32 cellular contexts compared by ENCODE assay signal in the genomic region with DNA sequence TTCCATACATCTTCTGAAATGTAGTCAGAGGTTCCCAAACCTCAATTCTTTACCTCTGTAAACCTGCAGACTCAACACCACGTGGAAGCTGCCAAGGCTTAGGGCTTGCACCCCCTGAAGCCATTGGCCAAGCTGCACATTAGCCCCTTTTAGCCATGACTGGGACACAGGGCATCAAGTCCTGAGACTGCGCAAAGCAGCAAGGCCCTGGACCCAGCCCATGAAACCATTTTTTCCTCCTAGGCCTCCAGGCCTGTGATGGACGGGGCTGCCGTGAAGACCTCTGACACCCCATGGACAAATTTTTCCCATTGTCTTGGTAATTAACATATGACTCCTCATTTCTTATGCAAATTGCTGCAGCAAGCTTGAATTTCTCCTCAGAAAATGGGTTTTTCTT.
DNase-seq lines count a peak whose midpoint lies in the region; ATAC-seq, FAIRE-seq and TF ChIP-seq lines count a peak whose summit lies in the region.
"Had no signal": no experiment of that assay in that cellular context is flagged by ENCODE, and none has a peak within 500 bp of the region (broad histone marks: within the 10 kb centered on the region; RNA-seq: fewer than 3 reads in every experiment).

No MANE protein-coding gene starts in this region.

- TF ChIP-seq RAD21 in A549 (conservative IDR thresholded peaks at IDR 0.05 in 1 of 2, IDR thresholded peaks at IDR 0.05 in 1 of 2): no peak
- TF ChIP-seq RAD21 in K562 (CRISPR knock-in tag; conservative IDR thresholded peaks at IDR 0.05 in 1 of 2, IDR thresholded peaks at IDR 0.05 in 1 of 2): no peak

- H3K4me3 ChIP-seq in A549 (no peak overlapping the region), HEK293 (ENCODE audit: low read depth, low read length) (no peak overlapping the region), K562 (no peak overlapping the region)
- H3K4me3 ChIP-seq: BLaER1; BLaER1 treated with 17β-estradiol and CSF1 and Interleukin-3, amounts not matched to agents 10 nM and 100 nM had no signal

- no peaks in the 10 kb centered on the region for H4K20me1 ChIP-seq in K562 (replicated peaks; ENCODE audit: control insufficient read depth, insufficient read depth, low read length)
- H4K20me1 ChIP-seq: BLaER1; BLaER1 treated with 17β-estradiol and CSF1 and Interleukin-3, amounts not matched to agents 10 nM and 100 nM had no signal

- H3K79me2 ChIP-seq in K562 (ENCODE audit: control insufficient read depth, insufficient read depth, low read length): no peaks in the 10 kb centered on the region

- H3K27me3 ChIP-seq in K562 (ENCODE audit: control insufficient read depth in 2 of 2, insufficient read depth in 2 of 2, low read length in 2 of 2): no peaks in the 10 kb centered on the region
- H3K27me3 ChIP-seq: BE2C; BLaER1; BLaER1 treated with 17β-estradiol and CSF1 and Interleukin-3, amounts not matched to agents 10 nM and 100 nM had no signal

- TF ChIP-seq CTCF in A549 (IDR thresholded peaks at IDR 0.05): no peak
- TF ChIP-seq CTCF in HEK293 (tag by site-specific recombination; IDR thresholded peaks at IDR 0.05): no peak
- no peak for TF ChIP-seq CTCF in K562 (IDR thresholded peaks at IDR 0.05 in 2 of 3, conservative IDR thresholded peaks at IDR 0.05 in 1 of 3; ENCODE audit: insufficient read depth in 2 of 3, low read depth in 1 of 3, low read length in 3 of 3)

- intact Hi-C loops in K562 (cut with micrococcal nuclease): no loop called here

- no TSS peak for BruUV-seq in K562 (replicated peaks; lab: Mats Ljungman, UMichigan)

- CTCF ChIA-PET in A549 (lab: Yijun Ruan, JAX): no interaction called here
- CTCF ChIA-PET in HEK293 (lab: Yijun Ruan, JAX): no interaction called here
- CTCF ChIA-PET in K562 (lab: Yijun Ruan, JAX; ENCODE audit: low intra/inter-chr PET ratio): no interaction called here

- no peak for FAIRE-seq in A549 (lab: Jason Lieb, UNC)
- no peak for FAIRE-seq in K562 (lab: Jason Lieb, UNC)
- FAIRE-seq: A204.1, D721Med had no signal

- no peak overlapping the region for H3K9ac ChIP-seq in K562 (ENCODE audit: insufficient read depth in 1 of 2, low read depth in 2 of 2, low read length in 2 of 2)
- H3K9ac ChIP-seq: BLaER1; BLaER1 treated with 17β-estradiol and CSF1 and Interleukin-3, amounts not matched to agents 10 nM and 100 nM had no signal

- POLR2A ChIA-PET in A549 (lab: Yijun Ruan, JAX) (no interaction called here), HEK293 (lab: Yijun Ruan, JAX) (no interaction called here), K562 (lab: Yijun Ruan, JAX) (no interaction called here)

- no peak for TF ChIP-seq EP300 in A549 (IDR thresholded peaks at IDR 0.05)
- TF ChIP-seq EP300 in K562 (IDR thresholded peaks at IDR 0.05; ENCODE audit: low read length): no peak

- WGBS in A549 (ENCODE audit: missing lambda C conversion rate): 28% methylated on average over 4 of the region's 4 CpGs
- 0% methylated on average over 4 of the region's 4 CpGs for WGBS in K562 (ENCODE audit: insufficient coverage, low coverage, missing lambda C conversion rate)

- H3K4me2 ChIP-seq in A549: no peak overlapping the region
- H3K4me2 ChIP-seq in K562 (ENCODE audit: insufficient read depth, low read length): no peak overlapping the region
- H3K4me2 ChIP-seq: BLaER1; BLaER1 treated with 17β-estradiol and CSF1 and Interleukin-3, amounts not matched to agents 10 nM and 100 nM had no signal

- no peak overlapping the region for H3K27ac ChIP-seq in A549
- H3K27ac ChIP-seq in HEK293 (ENCODE audit: extremely low read depth, low read depth, low read length): no peak overlapping the region
- H3K27ac ChIP-seq in K562 (ENCODE audit: extremely low read depth, low read depth, low read length): no peak overlapping the region
- H3K27ac ChIP-seq: 22Rv1; BLaER1; BLaER1 treated with 17β-estradiol and CSF1 and Interleukin-3, amounts not matched to agents 10 nM and 100 nM; C4-2B had no signal

- TF ChIP-seq POLR2A in A549 (IDR thresholded peaks at IDR 0.05; ENCODE audit: low read length) (no peak), K562 (conservative IDR thresholded peaks at IDR 0.05) (no peak)

- H3K4me1 ChIP-seq in A549 (no peaks in the 10 kb centered on the region), HEK293 (ENCODE audit: control insufficient read depth, insufficient read depth, low read length) (no peaks in the 10 kb centered on the region), K562 (replicated peaks in 1 of 2; ENCODE audit: control insufficient read depth in 2 of 2, insufficient read depth in 2 of 2, low read length in 2 of 2) (no peaks in the 10 kb centered on the region)
- H3K4me1 ChIP-seq: BE2C; BLaER1; BLaER1 treated with 17β-estradiol and CSF1 and Interleukin-3, amounts not matched to agents 10 nM and 100 nM; Caco-2 had no signal

- in situ Hi-C loops in K562 (cut with MboI): no loop called here

- no peaks in the 10 kb centered on the region for H3K9me3 ChIP-seq in A549
- H3K9me3 ChIP-seq in HEK293 (ENCODE audit: control insufficient read depth, insufficient read depth, low read depth, low read length): no peaks in the 10 kb centered on the region
- H3K9me3 ChIP-seq in K562 (replicated peaks; ENCODE audit: control insufficient read depth, insufficient read depth, low read depth, low read length): 0 out of 2 replicates have a peak, but pooled peaks cover 3% of the 10 kb centered on the region
- H3K9me3 ChIP-seq: BE2C, Caco-2 had no signal

- DNase-seq in A549 (ENCODE audit: low read depth in 1 of 2, low spot score in 1 of 2) (no peak), K562 (ENCODE audit: extremely low read depth in 1 of 4, low spot score in 3 of 4) (no peak), NOMO-1 treated with DMSO at 0.1 percent for 48 hours (lab: John Stamatoyannopoulos, UW; ENCODE audit: unreplicated experiment) (no peak), NCI-H524 treated with DMSO at 0.1 percent for 48 hours (lab: John Stamatoyannopoulos, UW) (no peak), amniotic stem cell (lab: John Stamatoyannopoulos, UW) (no peak)
- DNase-seq: 8988T; ACHN; AML-193; BE2C; C1 segment of cervical spinal cord; Caco-2; Calu3; CD4-positive, alpha-beta memory T cell; CD4-positive, alpha-beta T cell; CD4-positive, CD25-positive, alpha-beta regulatory T cell; CD8-positive, alpha-beta memory T cell; CD8-positive, alpha-beta T cell; COR-L47; DMS 273 treated with DMSO at 0.1 percent for 48 hours; DMS153; DMS53; DMS79; DMS79 treated with DMSO at 0.1 percent for 48 hours; DND-41; EL had no signal

- ATAC-seq in A549 (no peak), K562 (no peak)
- ATAC-seq: CD8-positive, alpha-beta T cell had no signal

- H3K36me3 ChIP-seq in HEK293 (ENCODE audit: control insufficient read depth in 2 of 2, insufficient read depth in 1 of 2, low read length in 2 of 2) (no peaks in the 10 kb centered on the region), K562 (ENCODE audit: control insufficient read depth, insufficient read depth, low read length) (no peaks in the 10 kb centered on the region)
- H3K36me3 ChIP-seq: BE2C, BLaER1 had no signal

- H2AFZ ChIP-seq in K562 (ENCODE audit: low read depth, low read length): no peak overlapping the region

- no peaks in the 10 kb centered on the region for H3K9me1 ChIP-seq in K562 (ENCODE audit: control insufficient read depth, insufficient read depth, low read length)

TF ChIP-seq in A549, 52 proteins besides CTCF, POLR2A, EP300 and RAD21 (continues in another document):
- TF ChIP-seq, protein P1, sequence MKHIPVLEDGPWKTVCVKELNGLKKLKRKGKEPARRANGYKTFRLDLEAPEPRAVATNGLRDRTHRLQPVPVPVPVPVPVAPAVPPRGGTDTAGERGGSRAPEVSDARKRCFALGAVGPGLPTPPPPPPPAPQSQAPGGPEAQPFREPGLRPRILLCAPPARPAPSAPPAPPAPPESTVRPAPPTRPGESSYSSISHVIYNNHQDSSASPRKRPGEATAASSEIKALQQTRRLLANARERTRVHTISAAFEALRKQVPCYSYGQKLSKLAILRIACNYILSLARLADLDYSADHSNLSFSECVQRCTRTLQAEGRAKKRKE (CRISPR knock-in tag; IDR thresholded peaks at IDR 0.05; ENCODE audit: low read depth): no peak
- TF ChIP-seq MYC (IDR thresholded peaks at IDR 0.05; ENCODE audit: borderline replicate concordance, low read length) (no peak), ZNF302 (CRISPR knock-in tag; IDR thresholded peaks at IDR 0.05) (no peak)
- TF ChIP-seq, protein P2, sequence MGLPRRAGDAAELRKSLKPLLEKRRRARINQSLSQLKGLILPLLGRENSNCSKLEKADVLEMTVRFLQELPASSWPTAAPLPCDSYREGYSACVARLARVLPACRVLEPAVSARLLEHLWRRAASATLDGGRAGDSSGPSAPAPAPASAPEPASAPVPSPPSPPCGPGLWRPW (IDR thresholded peaks at IDR 0.05): no peak

TF ChIP-seq in HEK293, 187 proteins besides CTCF, POLR2A, EP300 and RAD21:
- TF ChIP-seq SETDB1 (IDR thresholded peaks at IDR 0.05; ENCODE audit: insufficient read length, low read length) (peak; percentile 91), TRIM28 (IDR thresholded peaks at IDR 0.05; ENCODE audit: borderline replicate concordance, low read length) (peak; percentile 84; the same call in 1 of the 2 replicates), KLF10 (tag by site-specific recombination; IDR thresholded peaks at IDR 0.05) (no peak), ZNF585B (tag by site-specific recombination; IDR thresholded peaks at IDR 0.05) (peak; percentile 91)

TF ChIP-seq in K562, 482 proteins besides CTCF, POLR2A, EP300 and RAD21:
- TF ChIP-seq BACH1 (tag; IDR thresholded peaks at IDR 0.05) (no peak), ZFP36 (IDR thresholded peaks at IDR 0.05; ENCODE audit: low read depth, low read length, partially characterized antibody) (peak; percentile 53)
